ENCODE assay signal across 21 cellular contexts in genomic region chr2:236244256-236244655, GRCh38. TPM values are rescaled to one million over a fixed set of nuclear protein-coding genes. Genes with fewer than 3 reads are reported as not detected.
DNase-seq lines count a peak whose midpoint lies in the region; ATAC-seq and TF ChIP-seq lines count a peak whose summit lies in the region.
"Had no signal": no experiment of that assay in that cellular context is flagged by ENCODE, and none has a peak within 500 bp of the region (broad histone marks: within the 10 kb centered on the region; RNA-seq: fewer than 3 reads in every experiment).

No MANE protein-coding gene starts in this region.

- H2BK12ac ChIP-seq in trophoblast cell (ENCODE audit: low read length), result no peak overlapping the region

- H3K27ac ChIP-seq in BLaER1 treated with 17β-estradiol and CSF1 and Interleukin-3, amounts not matched to agents 10 nM and 100 nM, result peak overlapping the region in 8 of 11 experiments; percentile 44 to 83 (median 72); a peak in 15 of 22 replicates
- H3K27ac ChIP-seq in endodermal cell (ENCODE audit: low read depth, low read length) (no peak overlapping the region), trophoblast cell (ENCODE audit: low read depth, low read length) (no peak overlapping the region), tibial artery (no peak overlapping the region), coronary artery (no peak overlapping the region)

- H4K91ac ChIP-seq in trophoblast cell (ENCODE audit: low read depth, low read length), result no peak overlapping the region

- H3K79me2 ChIP-seq in trophoblast cell (ENCODE audit: control insufficient read depth, insufficient read depth, low read length, poor library complexity), result no peaks in the 10 kb centered on the region

- H2AFZ ChIP-seq in trophoblast cell (ENCODE audit: insufficient read depth, low read length, poor library complexity), result no peak overlapping the region

- no peaks in the 10 kb centered on the region for H3K36me3 ChIP-seq in BLaER1 treated with 17β-estradiol and CSF1 and Interleukin-3, amounts not matched to agents 10 nM and 100 nM
- H3K36me3 ChIP-seq in endodermal cell (ENCODE audit: control insufficient read depth, insufficient read depth, low read length) (no peaks in the 10 kb centered on the region), trophoblast cell (ENCODE audit: control insufficient read depth in 1 of 2, insufficient read depth in 2 of 2, low read length in 2 of 2) (no peaks in the 10 kb centered on the region), tibial artery (no peaks in the 10 kb centered on the region)
- H3K36me3 ChIP-seq: HAP-1 had no signal

- H3K4me3 ChIP-seq in BLaER1 treated with 17β-estradiol and CSF1 and Interleukin-3, amounts not matched to agents 10 nM and 100 nM, result peak overlapping the region in 4 of 10 experiments; percentile 8 to 44 (median 12); a peak in 3 of 20 replicates
- H3K4me3 ChIP-seq in endodermal cell (ENCODE audit: low read length), result no peak overlapping the region
- no peak overlapping the region for H3K4me3 ChIP-seq in trophoblast cell (ENCODE audit: low read depth, low read length)
- H3K4me3 ChIP-seq in tibial artery, result no peak overlapping the region
- H3K4me3 ChIP-seq in coronary artery, result no peak overlapping the region
- H3K4me3 ChIP-seq: GM12878, HAP-1 had no signal

- no peak overlapping the region for H3K27ac Mint-ChIP-seq in endodermal cell
- H3K27ac Mint-ChIP-seq: CD14-positive monocyte; CD4-positive, alpha-beta T cell; HFFc6 had no signal

- H2BK120ac ChIP-seq in trophoblast cell (ENCODE audit: insufficient read depth, low read length, poor library complexity), result no peak overlapping the region

- TF ChIP-seq CTCF in endodermal cell (conservative IDR thresholded peaks at IDR 0.05), result no peak
- no peak for TF ChIP-seq CTCF in tibial artery (IDR thresholded peaks at IDR 0.05)
- no peak for TF ChIP-seq CTCF in coronary artery (IDR thresholded peaks at IDR 0.05)

- H3K4me1 ChIP-seq in BLaER1 treated with 17β-estradiol and CSF1 and Interleukin-3, amounts not matched to agents 10 nM and 100 nM, result peaks cover 5 to 41% (median 28%) of the 10 kb centered on the region in 10 experiments; a peak in 19 of 20 replicates
- H3K4me1 ChIP-seq in endodermal cell (ENCODE audit: control insufficient read depth, insufficient read depth, low read length), result no peaks in the 10 kb centered on the region
- H3K4me1 ChIP-seq in trophoblast cell (ENCODE audit: control insufficient read depth in 1 of 2, insufficient read depth in 2 of 2, low read length in 2 of 2), result peaks cover 12 to 15% of the 10 kb centered on the region in 2 experiments
- H3K4me1 ChIP-seq in tibial artery, result peaks cover 0 to 12% (median 0%) of the 10 kb centered on the region in 4 donors
- H3K4me1 ChIP-seq: HAP-1 had no signal

- no peak overlapping the region for H3K14ac ChIP-seq in trophoblast cell (ENCODE audit: low read length)

- no peak overlapping the region for H2AK5ac ChIP-seq in trophoblast cell (ENCODE audit: low read length)

- intact Hi-C loops in tibial artery (cut with DNase I; ENCODE audit: low total_unique reads), result no loop called here

- H4K20me1 ChIP-seq in BLaER1 treated with 17β-estradiol and CSF1 and Interleukin-3, amounts not matched to agents 10 nM and 100 nM, result no peaks in the 10 kb centered on the region

- no peak for ATAC-seq in GM21786 (IDR thresholded peaks at IDR 0.05; ENCODE audit: unreplicated experiment)
- ATAC-seq: GM12878 had no signal

- no peaks in the 10 kb centered on the region for H3K9me3 Mint-ChIP-seq in endodermal cell
- H3K9me3 Mint-ChIP-seq: CD4-positive, alpha-beta T cell; CD8-positive, alpha-beta memory T cell had no signal

- peaks cover 6 to 23% (median 19%) of the 10 kb centered on the region in 11 experiments; a peak in 20 of 22 replicates for H3K27me3 ChIP-seq in BLaER1 treated with 17β-estradiol and CSF1 and Interleukin-3, amounts not matched to agents 10 nM and 100 nM
- peaks cover 20% of the 10 kb centered on the region for H3K27me3 ChIP-seq in endodermal cell (ENCODE audit: control insufficient read depth, insufficient read depth, low read length, poor library complexity, severe bottlenecking)
- H3K27me3 ChIP-seq in trophoblast cell (ENCODE audit: insufficient read depth, low read length), result no peaks in the 10 kb centered on the region
- peaks cover 0 to 7% of the 10 kb centered on the region in 2 donors for H3K27me3 ChIP-seq in tibial artery

- H3K79me1 ChIP-seq in trophoblast cell (ENCODE audit: low read length), result no peaks in the 10 kb centered on the region

- peak overlapping the region; percentile 13 for H3K23ac ChIP-seq in trophoblast cell (ENCODE audit: low read length)

- DNase-seq in endodermal cell (peak; percentile 13), trophoblast cell (no peak), ureter (ENCODE audit: low spot score) (peak; percentile 6), tibial artery (no peak), coronary artery (ENCODE audit: low spot score) (no peak)
- DNase-seq: CD4-positive, alpha-beta T cell; CD8-positive, alpha-beta memory T cell; DMS 273 treated with DMSO at 0.1 percent for 48 hours; DMS79; EL; GDM1; GOT3; HFFc6 had no signal

- peak overlapping the region; percentile 34 to 87 (median 72) for H3K4me2 ChIP-seq in BLaER1 treated with 17β-estradiol and CSF1 and Interleukin-3, amounts not matched to agents 10 nM and 100 nM
- H3K4me2 ChIP-seq in trophoblast cell (ENCODE audit: low read length), result no peak overlapping the region

- peak overlapping the region in 7 of 11 experiments; percentile 33 to 72 (median 55); a peak in 13 of 22 replicates for H3K9ac ChIP-seq in BLaER1 treated with 17β-estradiol and CSF1 and Interleukin-3, amounts not matched to agents 10 nM and 100 nM
- H3K9ac ChIP-seq in endodermal cell (ENCODE audit: extremely low read depth, low read length, poor library complexity, severe bottlenecking), result no peak overlapping the region
- H3K9ac ChIP-seq in trophoblast cell (ENCODE audit: low read length), result no peak overlapping the region

- H3K4me3 Mint-ChIP-seq in endodermal cell, result no peak overlapping the region
- H3K4me3 Mint-ChIP-seq: CD14-positive monocyte; CD4-positive, alpha-beta T cell; CD8-positive, alpha-beta memory T cell; HFFc6 had no signal

- H3K18ac ChIP-seq in trophoblast cell (ENCODE audit: low read length), result no peak overlapping the region

- H3K4ac ChIP-seq in trophoblast cell (ENCODE audit: low read depth, low read length), result no peak overlapping the region

- no peak overlapping the region for H2BK5ac ChIP-seq in trophoblast cell (ENCODE audit: low read depth, low read length, poor library complexity)

- no peak overlapping the region for H4K8ac ChIP-seq in trophoblast cell (ENCODE audit: low read depth, low read length)

- H3K9me3 ChIP-seq in BLaER1 treated with 17β-estradiol and CSF1 and Interleukin-3, amounts not matched to agents 10 nM and 100 nM (replicated peaks in 1 of 11), result peaks cover 0 to 8% (median 0%) of the 10 kb centered on the region in 11 experiments; a peak in 4 of 22 replicates
- H3K9me3 ChIP-seq in endodermal cell (ENCODE audit: control insufficient read depth, low read length) (no peaks in the 10 kb centered on the region), trophoblast cell (ENCODE audit: insufficient read depth, low read depth, low read length) (no peaks in the 10 kb centered on the region), tibial artery (no peaks in the 10 kb centered on the region)
- H3K9me3 ChIP-seq: HAP-1 had no signal

- H4K12ac ChIP-seq in trophoblast cell (ENCODE audit: low read depth, low read length), result no peak overlapping the region

- no peaks in the 10 kb centered on the region for H3K4me1 Mint-ChIP-seq in endodermal cell
- H3K4me1 Mint-ChIP-seq: CD14-positive monocyte; CD8-positive, alpha-beta memory T cell had no signal

- 86 to 93% methylated on average over 3 to 5 of the region's 5 CpGs for WGBS in endodermal cell (ENCODE audit: insufficient coverage in 1 of 2, insufficient read length in 1 of 2), 2 experiments
- no CpG with 5 or more reads among the region's 5 CpGs for WGBS in trophoblast cell (ENCODE audit: extremely low coverage, insufficient coverage, insufficient read length)

- no peaks in the 10 kb centered on the region for H3K36me3 Mint-ChIP-seq in endodermal cell (ENCODE audit: low read depth)
- H3K36me3 Mint-ChIP-seq: CD14-positive monocyte; CD8-positive, alpha-beta memory T cell had no signal

- peaks cover 46% of the 10 kb centered on the region for H3K27me3 Mint-ChIP-seq in endodermal cell (ENCODE audit: insufficient read depth)

RNA-seq across cellular contexts. Expression of gene ASB18, which starts 19.9 kb away (rescaled TPM):
- total RNA-seq in endodermal cell (not detected), ureter (not detected)
- not detected for polyA plus RNA-seq in endodermal cell (2013, experiment 1 of 2)
- not detected for polyA plus RNA-seq in endodermal cell (2013, experiment 2 of 2)
- not detected in 2 replicates for polyA plus RNA-seq in trophoblast cell (2013)
- total RNA-seq: A172; A673; CD4-positive, alpha-beta T cell; CD8-positive, alpha-beta memory T cell; GM12878; HFFc6 had no signal
- polyA plus RNA-seq: BJ; CD14-positive monocyte; CD8-positive, alpha-beta memory T cell; GM12878 had no signal

Comparison
In these comparisons a context has a peak if more than half of its experiments do, and no peak if none do; other contexts are left out.
1. H3K27ac ChIP-seq: peak in BLaER1 treated with 17β-estradiol and CSF1 and Interleukin-3, amounts not matched to agents 10 nM and 100 nM (8 of 11); none in endodermal cell (single experiment), trophoblast cell (single experiment), tibial artery (0 of 2) and coronary artery (0 of 2).
2. H3K9ac ChIP-seq: peak in BLaER1 treated with 17β-estradiol and CSF1 and Interleukin-3, amounts not matched to agents 10 nM and 100 nM (7 of 11); none in endodermal cell (single experiment) and trophoblast cell (single experiment).
3. DNase-seq: peak in endodermal cell (single experiment) and ureter (single experiment); none in trophoblast cell (0 of 2), tibial artery (0 of 2) and coronary artery (single experiment).